In the genomic region with DNA sequence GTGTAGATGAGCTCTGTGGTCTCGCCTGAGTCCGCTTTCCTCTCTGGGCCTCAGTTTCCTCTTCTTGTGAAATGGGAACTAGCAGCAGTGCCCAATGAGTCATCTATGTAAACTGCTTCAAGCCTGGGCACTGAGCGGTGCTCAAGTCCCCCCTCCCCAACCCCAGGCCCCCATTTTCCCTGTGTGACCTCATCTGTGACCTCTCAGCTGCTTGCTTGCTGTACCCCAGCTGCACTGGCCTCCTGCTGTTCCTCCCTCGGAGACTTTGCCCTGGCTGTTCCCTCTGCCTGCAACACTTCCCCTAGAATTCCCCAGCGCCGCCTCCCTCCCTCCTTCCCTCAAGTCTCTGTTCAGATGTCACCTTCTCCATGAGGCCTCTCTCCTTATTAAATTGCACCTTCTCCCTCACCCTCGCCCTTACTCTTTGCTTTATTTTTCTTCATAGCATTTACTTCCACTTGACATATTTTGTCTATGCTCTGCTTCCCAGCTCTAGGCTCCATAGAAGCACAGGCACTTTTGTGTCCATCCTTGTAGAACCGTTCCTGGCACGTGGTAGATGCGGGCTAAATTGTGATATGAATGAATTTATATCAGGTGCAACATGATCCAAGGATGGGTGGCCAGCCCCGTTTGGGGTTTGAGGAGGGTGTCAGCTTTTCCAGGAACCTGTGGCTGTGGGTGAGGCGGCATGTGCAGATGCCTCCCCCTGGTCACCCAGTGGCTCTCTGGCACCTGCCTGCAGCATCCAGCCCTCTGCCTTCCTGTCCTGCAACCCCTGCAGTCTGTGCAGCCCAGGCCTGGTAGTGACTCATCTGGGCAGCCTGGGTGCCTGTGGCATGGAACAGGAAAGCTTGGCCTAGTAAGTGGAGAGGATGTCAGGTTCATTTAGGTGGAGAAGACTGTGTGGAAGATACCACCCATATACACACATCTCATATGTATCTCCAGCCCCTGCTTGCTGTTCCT, we compare ENCODE assay signal across 8 cellular contexts. TPM values are rescaled to one million over a fixed set of nuclear protein-coding genes. Genes with fewer than 3 reads are reported as not detected.
DNase-seq lines count a peak whose midpoint lies in the region; FAIRE-seq and TF ChIP-seq lines count a peak whose summit lies in the region.

No MANE protein-coding gene starts in this region.

- WGBS in esophagus, 2 donors = 48 to 54% methylated on average over 12 of the region's 12 CpGs

- TF ChIP-seq CTCF in GM12875 (IDR thresholded peaks at IDR 0.05; ENCODE audit: borderline replicate concordance, insufficient read depth, low read depth, low read length) (no peak), D721Med (IDR thresholded peaks at IDR 0.05; ENCODE audit: insufficient read depth, missing control alignments) (no peak)

- DNase-seq in NCI-H510A treated with DMSO at 0.1 percent for 48 hours (lab: John Stamatoyannopoulos, UW) (peak; percentile 52), D721Med (ENCODE audit: insufficient read length, low spot score) (no peak), nucleus accumbens (lab: John Stamatoyannopoulos, UW) (no peak), activated gamma-delta T cell treated with Interleukin-2 at 50 U/mL for 16 hours (no peak)
- no peak for DNase-seq in effector CD8-positive, alpha-beta T cell (lab: John Stamatoyannopoulos, UW)

- H3K36me3 ChIP-seq in esophagus (ENCODE audit: control insufficient read depth in 2 of 2, insufficient read depth in 2 of 2, low read length in 1 of 2) (no peaks in the 10 kb centered on the region), rectal smooth muscle tissue (ENCODE audit: control insufficient read depth, insufficient read depth, low read length) (no peaks in the 10 kb centered on the region)

- peak overlapping the region; percentile 46 for H3K4me3 ChIP-seq in GM12875 (ENCODE audit: low read depth, low read length)
- H3K4me3 ChIP-seq in esophagus (ENCODE audit: low read depth in 1 of 2, low read length in 2 of 2) = peak overlapping the region in 1 of 2 donors; percentile 16
- peak overlapping the region; percentile 56 for H3K4me3 ChIP-seq in rectal smooth muscle tissue (ENCODE audit: low read length)

- peaks cover 0 to 2% of the 10 kb centered on the region in 2 donors for H3K9me3 ChIP-seq in esophagus (ENCODE audit: control insufficient read depth in 2 of 2, insufficient read depth in 1 of 2, low read depth in 1 of 2, low read length in 1 of 2)

- H3K27ac ChIP-seq in esophagus (ENCODE audit: low read depth in 2 of 2, low read length in 1 of 2) (peak overlapping the region; percentile 66 to 84), rectal smooth muscle tissue (ENCODE audit: low read depth, low read length) (no peak overlapping the region)

- H3K9ac ChIP-seq in rectal smooth muscle tissue (ENCODE audit: low read length) = no peak overlapping the region

- H3K27me3 ChIP-seq in esophagus (ENCODE audit: control insufficient read depth in 1 of 2, insufficient read depth in 2 of 2, low read length in 2 of 2) (no peaks in the 10 kb centered on the region), rectal smooth muscle tissue (ENCODE audit: control insufficient read depth, insufficient read depth, low read length) (no peaks in the 10 kb centered on the region)

- FAIRE-seq in D721Med (lab: Jason Lieb, UNC) = no peak

- H3K4me1 ChIP-seq in esophagus (ENCODE audit: control insufficient read depth in 2 of 2, insufficient read depth in 2 of 2, low read length in 1 of 2) (peaks cover 0 to 3% of the 10 kb centered on the region in 2 donors), rectal smooth muscle tissue (ENCODE audit: control insufficient read depth, insufficient read depth, low read length) (no peaks in the 10 kb centered on the region)

RNA-seq across cellular contexts. Expression of gene SIPA1L3, which starts 26.3 kb away (rescaled TPM):
- polyA plus RNA-seq in esophagus = 10 to 100 TPM in 1 of 2 donors, 1 to 10 TPM in 1; 4.1 to 11.0 TPM

RNA-seq across cellular contexts. Expression of gene WDR87, which starts 26.9 kb away (rescaled TPM):
- not detected for polyA plus RNA-seq in esophagus
